ENCODE assay signal across 13 cellular contexts in genomic region chr7:139738772-139739171, GRCh38. TPM values are rescaled to one million over a fixed set of nuclear protein-coding genes. Genes with fewer than 3 reads are reported as not detected.
DNase-seq lines count a peak whose midpoint lies in the region; ATAC-seq lines count a peak whose summit lies in the region.
"Had no signal": no experiment of that assay in that cellular context is flagged by ENCODE, and none has a peak within 500 bp of the region (broad histone marks: within the 10 kb centered on the region; RNA-seq: fewer than 3 reads in every experiment).

No MANE protein-coding gene starts in this region.

- H3K27me3 ChIP-seq in subcutaneous abdominal adipose tissue (ENCODE audit: control insufficient read depth in 5 of 5, insufficient read depth in 4 of 5, low read length in 5 of 5): peaks cover 0 to 4% (median 0%) of the 10 kb centered on the region in 5 donors

- H3K27me3 Mint-ChIP-seq in T-cell (no peaks in the 10 kb centered on the region), immature natural killer cell (ENCODE audit: low read depth in 3 of 3) (peaks cover 0 to 4% (median 0%) of the 10 kb centered on the region in 3 donors)
- H3K27me3 Mint-ChIP-seq: brain had no signal

- H3K9me3 Mint-ChIP-seq in T-cell (no peaks in the 10 kb centered on the region), immature natural killer cell (no peaks in the 10 kb centered on the region)
- H3K9me3 Mint-ChIP-seq: brain had no signal

- CTCF ChIA-PET in T-cell (lab: Charles Lee): interaction anchor here (0.5 to 1.2 kb wide), 3 partner anchors 32 to 111 kb away, joined by 3 to 4 read pairs (median 3); no protein-coding TSS in a partner anchor

- H3K9ac ChIP-seq in subcutaneous abdominal adipose tissue (ENCODE audit: low read length in 5 of 5): peak overlapping the region in 1 of 5 donors; percentile 11
- H3K9ac ChIP-seq: GM23248, SK-N-SH had no signal

- H3K4me3 Mint-ChIP-seq in T-cell (peak overlapping the region in 1 of 3 donors; percentile 68), immature natural killer cell (no peak overlapping the region)
- H3K4me3 Mint-ChIP-seq: brain had no signal

- peaks cover 68 to 75% (median 70%) of the 10 kb centered on the region in 3 donors for H3K4me1 Mint-ChIP-seq in T-cell
- H3K4me1 Mint-ChIP-seq in immature natural killer cell: peaks cover 81 to 95% of the 10 kb centered on the region in 2 donors

- H3K27ac ChIP-seq in subcutaneous abdominal adipose tissue (ENCODE audit: low read depth, low read length): peak overlapping the region; percentile 63
- H3K27ac ChIP-seq: GM23248 had no signal

- peaks cover 12% of the 10 kb centered on the region for H3K36me3 Mint-ChIP-seq in T-cell
- peaks cover 0 to 3% (median 0%) of the 10 kb centered on the region in 3 donors for H3K36me3 Mint-ChIP-seq in immature natural killer cell

- DNase-seq in activated CD8-positive, alpha-beta memory T cell treated with anti-CD3 and anti-CD28 coated beads for 24 hours: peak; percentile 9
- no peak for DNase-seq in activated CD8-positive, alpha-beta memory T cell treated with anti-CD3 and anti-CD28 coated beads, Interleukin-2, amount 50 U/mL, for 48 hours
- DNase-seq in T-cell (no peak), immature natural killer cell (no peak), DMS53 treated with DMSO at 0.1 percent for 48 hours (lab: John Stamatoyannopoulos, UW; ENCODE audit: unreplicated experiment) (no peak)
- DNase-seq: activated T-cell treated with anti-CD3 and anti-CD28 coated beads for 4 hours, Calu3, SK-N-SH had no signal

- no peak for ATAC-seq in T-cell (replicated peaks in 1 of 4)
- ATAC-seq in GM21737 (IDR thresholded peaks at IDR 0.05; ENCODE audit: unreplicated experiment): no peak
- ATAC-seq in HG02623 (IDR thresholded peaks at IDR 0.05; ENCODE audit: unreplicated experiment): no peak

- H3K36me3 ChIP-seq in subcutaneous abdominal adipose tissue (ENCODE audit: control insufficient read depth in 5 of 5, insufficient read depth in 5 of 5, low read length in 5 of 5): peaks cover 0 to 7% (median 0%) of the 10 kb centered on the region in 5 donors

- peaks cover 14 to 83% (median 71%) of the 10 kb centered on the region in 5 donors for H3K4me1 ChIP-seq in subcutaneous abdominal adipose tissue (ENCODE audit: control insufficient read depth in 5 of 5, insufficient read depth in 5 of 5, low read length in 5 of 5)

- no peak overlapping the region for H3K4me3 ChIP-seq in subcutaneous abdominal adipose tissue (ENCODE audit: low read depth in 1 of 5, low read length in 5 of 5)
- H3K4me3 ChIP-seq: GM23248 had no signal

- peaks cover 0 to 3% (median 0%) of the 10 kb centered on the region in 5 donors for H3K9me3 ChIP-seq in subcutaneous abdominal adipose tissue (ENCODE audit: control insufficient read depth in 5 of 5, low read length in 5 of 5)
- H3K9me3 ChIP-seq: SK-N-SH had no signal

- H3K27ac Mint-ChIP-seq in T-cell (peak overlapping the region; percentile 88 to 94), immature natural killer cell (peak overlapping the region in 5 of 6 donors; percentile 20 to 79 (median 36))

- POLR2A ChIA-PET in T-cell (lab: Charles Lee): interaction anchor here in 1 of 2 donors (0.7 kb wide), 2 partner anchors 72 to 106 kb away, joined by 4 read pairs; no protein-coding TSS in a partner anchor

RNA-seq across cellular contexts. Expression of gene HIPK2, which starts 39.0 kb away (rescaled TPM):
- total RNA-seq in T-cell: 10 to 100 TPM; 32.7 to 34.5 (median 33.5) TPM
- 10 to 100 TPM in 1 of 3 donors, 1 to 10 TPM in 2; 3.5 to 14.2 (median 3.7) TPM for polyA plus RNA-seq in immature natural killer cell
